In genomic region chr19:45757696-45758095, GRCh38 we compare ENCODE assay signal across 1 cellular context.
TF ChIP-seq lines count a peak whose summit lies in the region.

No MANE protein-coding gene starts in this region.

TF ChIP-seq in HepG2, 621 proteins besides CTCF, POLR2A, EP300 and RAD21:
- TF ChIP-seq MTA3 (CRISPR knock-in tag; IDR thresholded peaks at IDR 0.05) (no peak), CEBPB (IDR thresholded peaks at IDR 0.05; ENCODE audit: borderline replicate concordance, low read depth, low read length) (peak; percentile 38; the same call in 1 of the 2 replicates), TFDP2 (CRISPR knock-in tag; IDR thresholded peaks at IDR 0.05) (no peak)
- TF ChIP-seq, protein P1, sequence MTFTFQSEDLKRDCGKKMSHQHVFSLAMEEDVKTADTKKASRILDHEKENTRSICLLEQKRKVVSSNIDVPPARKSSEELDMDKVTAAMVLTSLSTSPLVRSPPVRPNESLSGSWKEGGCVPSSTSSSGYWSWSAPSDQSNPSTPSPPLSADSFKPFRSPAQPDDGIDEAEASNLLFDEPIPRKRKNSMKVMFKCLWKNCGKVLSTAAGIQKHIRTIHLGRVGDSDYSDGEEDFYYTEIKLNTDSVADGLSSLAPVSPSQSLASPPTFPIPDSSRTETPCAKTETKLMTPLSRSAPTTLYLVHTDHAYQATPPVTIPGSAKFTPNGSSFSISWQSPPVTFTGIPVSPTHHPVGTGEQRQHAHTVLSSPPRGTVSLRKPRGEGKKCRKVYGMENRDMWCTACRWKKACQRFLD (CRISPR knock-in tag; IDR thresholded peaks at IDR 0.05; ENCODE audit: borderline replicate concordance): no peak
